In genomic region chr10:3887885-3888476, GRCh38 we compare ENCODE assay signal across 8 cellular contexts.
DNase-seq lines count a peak whose midpoint lies in the region; ATAC-seq and TF ChIP-seq lines count a peak whose summit lies in the region.

No MANE protein-coding gene starts in this region.

- POLR2A ChIA-PET in WTC11 (lab: Charles Lee), result interaction anchor here (6.6 kb wide), 1 partner anchor 103 kb away, joined by 30 read pairs; the partner anchor contains the start of gene KLF6

- H3K27ac Mint-ChIP-seq in WTC11, result peak overlapping the region; percentile 88
- peak overlapping the region in 1 of 2 donors; percentile 51 for H3K27ac Mint-ChIP-seq in natural killer cell

- H3K36me3 Mint-ChIP-seq in WTC11 (no peaks in the 10 kb centered on the region), natural killer cell (no peaks in the 10 kb centered on the region)

- CTCF ChIA-PET in WTC11 (lab: Charles Lee), result interaction anchor here (0.6 to 1.0 kb wide), 2 partner anchors 70 to 244 kb away, joined by 3 to 5 read pairs; no protein-coding TSS in a partner anchor

- H3K9me3 Mint-ChIP-seq in WTC11 (peaks cover 4% of the 10 kb centered on the region; the same call in 1 of the 2 replicates), natural killer cell (no peaks in the 10 kb centered on the region)

- no peaks in the 10 kb centered on the region for H3K27me3 ChIP-seq in effector memory CD4-positive, alpha-beta T cell (replicated peaks; ENCODE audit: control insufficient read depth, insufficient read depth, low read length, poor library complexity, severe bottlenecking)
- H3K27me3 ChIP-seq in uterus, result no peaks in the 10 kb centered on the region

- H3K27me3 Mint-ChIP-seq in WTC11 (ENCODE audit: low read depth) (no peaks in the 10 kb centered on the region; the same call in 1 of the 2 replicates), natural killer cell (ENCODE audit: low read depth in 2 of 2) (peaks cover 0 to 4% of the 10 kb centered on the region in 2 donors)

- TF ChIP-seq CTCF in WTC11 (IDR thresholded peaks at IDR 0.05) (no peak), natural killer cell (IDR thresholded peaks at IDR 0.05) (no peak), uterus (IDR thresholded peaks at IDR 0.05) (no peak)

- intact Hi-C loops in natural killer cell (cut with micrococcal nuclease) (no loop called here), uterus (cut with DNase I; ENCODE audit: low total_unique reads) (no loop called here)

- H3K4me1 Mint-ChIP-seq in WTC11 (peaks cover 52% of the 10 kb centered on the region), natural killer cell (peaks cover 13 to 20% of the 10 kb centered on the region in 2 donors)

- H3K4me3 ChIP-seq in effector memory CD4-positive, alpha-beta T cell (ENCODE audit: insufficient read depth, low read depth, low read length, poor library complexity, severe bottlenecking), result no peak overlapping the region
- H3K4me3 ChIP-seq in uterus, result no peak overlapping the region

- peak; percentile 69 for ATAC-seq in GM18907 (IDR thresholded peaks at IDR 0.05; ENCODE audit: unreplicated experiment)
- peak; percentile 46 for ATAC-seq in HG03097 (IDR thresholded peaks at IDR 0.05; ENCODE audit: low FRiP score, unreplicated experiment)
- peak; percentile 92 for ATAC-seq in WTC11
- peak; percentile 23 to 74 (median 52) for ATAC-seq in natural killer cell

- TF ChIP-seq POLR2A in uterus (IDR thresholded peaks at IDR 0.05), result no peak

- peaks cover 22% of the 10 kb centered on the region for H3K4me1 ChIP-seq in effector memory CD4-positive, alpha-beta T cell (ENCODE audit: control insufficient read depth, insufficient read depth, low read length, poor library complexity, severe bottlenecking)
- H3K4me1 ChIP-seq in uterus, result peaks cover 6 to 16% of the 10 kb centered on the region in 2 donors

- peak overlapping the region; percentile 87 for H3K27ac ChIP-seq in effector memory CD4-positive, alpha-beta T cell (ENCODE audit: insufficient read depth, low read length, poor library complexity, severe bottlenecking)
- peak overlapping the region; percentile 82 to 92 for H3K27ac ChIP-seq in uterus

- no peaks in the 10 kb centered on the region for H3K9me3 ChIP-seq in effector memory CD4-positive, alpha-beta T cell (ENCODE audit: control insufficient read depth, low read length)
- no peaks in the 10 kb centered on the region for H3K9me3 ChIP-seq in uterus

- H3K4me3 Mint-ChIP-seq in WTC11 (peak overlapping the region; percentile 35), natural killer cell (no peak overlapping the region)

- H3K36me3 ChIP-seq in effector memory CD4-positive, alpha-beta T cell (ENCODE audit: control insufficient read depth, insufficient read depth, low read length), result no peaks in the 10 kb centered on the region
- no peaks in the 10 kb centered on the region for H3K36me3 ChIP-seq in uterus

- DNase-seq in WTC11 (ENCODE audit: low spot score), result peak; percentile 37
- DNase-seq in effector memory CD4-positive, alpha-beta T cell, result peak; percentile 75 to 81 (median 80)
- no peak for DNase-seq in natural killer cell
- DNase-seq in uterus, result peak; percentile 50 to 61
- DNase-seq in NCI-H187 (lab: John Stamatoyannopoulos, UW), result no peak
- no peak for DNase-seq in NCI-H2029 (lab: John Stamatoyannopoulos, UW)

TF ChIP-seq in WTC11, 78 proteins besides CTCF, POLR2A, EP300 and RAD21 (continues in another document):
- TF ChIP-seq FOXP4 (CRISPR knock-in tag; IDR thresholded peaks at IDR 0.05), result peak; percentile 50; the same call in 1 of the 2 replicates
- peak; percentile 72 for TF ChIP-seq USF2 (CRISPR knock-in tag; IDR thresholded peaks at IDR 0.05)
- no peak for TF ChIP-seq ZBTB21 (CRISPR knock-in tag; IDR thresholded peaks at IDR 0.05; ENCODE audit: borderline replicate concordance)
- TF ChIP-seq ZNF425 (CRISPR knock-in tag; conservative IDR thresholded peaks at IDR 0.05), result no peak
- 0 out of 2 replicates have a peak, but pooled peaks have one; percentile 52 for TF ChIP-seq ZNF532 (CRISPR knock-in tag; IDR thresholded peaks at IDR 0.05; ENCODE audit: borderline replicate concordance)
- 0 out of 2 replicates have a peak, but pooled peaks have one; percentile 31 for TF ChIP-seq MYBL2 (CRISPR knock-in tag; IDR thresholded peaks at IDR 0.05)
- TF ChIP-seq ZNF512 (CRISPR knock-in tag; IDR thresholded peaks at IDR 0.05; ENCODE audit: borderline replicate concordance), result 0 out of 2 replicates have a peak, but pooled peaks have one; percentile 22
- TF ChIP-seq ZNF423 (CRISPR knock-in tag; IDR thresholded peaks at IDR 0.05), result peak; percentile 67; the same call in 1 of the 2 replicates

Comparison
In these comparisons a context has a peak if more than half of its experiments do, and no peak if none do; other contexts are left out.
1. DNase-seq: peak in WTC11 (single experiment), effector memory CD4-positive, alpha-beta T cell (3 of 3) and uterus (2 of 2); none in natural killer cell (single experiment), NCI-H187 (0 of 2) and NCI-H2029 (single experiment).
2. Peak in every context shown above with its lines, with median percentiles within 50 percentile points of each other: ATAC-seq.